Comparison of ENCODE assay signal across 40 cellular contexts in genomic region chr2:134862674-134863073, GRCh38. TPM values are rescaled to one million over a fixed set of nuclear protein-coding genes. Genes with fewer than 3 reads are reported as not detected.
"Had no signal": no experiment of that assay in that cellular context is flagged by ENCODE, and none has a peak within 500 bp of the region (broad histone marks: within the 10 kb centered on the region; RNA-seq: fewer than 3 reads in every experiment).

No MANE protein-coding gene starts in this region.

- ATAC-seq: activated CD8-positive, alpha-beta T cell treated with anti-CD3 and anti-CD28 coated beads for 36 hours; activated naive CD4-positive, alpha-beta T cell treated with anti-CD3 and anti-CD28 coated beads, Interleukin-2, amount 50 U/mL, for 72 hours; activated T-cell treated with anti-CD3 and anti-CD28 coated beads, Interleukin-2, amount 50 U/mL, for 4 hours; activated T-cell treated with anti-CD3 and anti-CD28 coated beads, Interleukin-2, amount 50 U/mL, for 72 hours; activated T-helper 17 cell treated with anti-CD3 and anti-CD28 coated beads, Interleukin-2, amount 50 U/mL, for 72 hours; body of pancreas had no signal

- H3K9me3 Mint-ChIP-seq: activated B cell treated with CpG ODN at 0.5 μM for 24 hours; activated CD4-positive, alpha-beta memory T cell treated with anti-CD3 and anti-CD28 coated beads for 36 hours; activated CD4-positive, alpha-beta T cell treated with anti-CD3 and anti-CD28 coated beads, Interleukin-2, amount 10 ng/mL, durations not matched to agents 24 days and 14 days; activated CD8-positive, alpha-beta T cell treated with anti-CD3 and anti-CD28 coated beads for 36 hours; activated naive CD4-positive, alpha-beta T cell treated with anti-CD3 and anti-CD28 coated beads for 36 hours; activated naive CD4-positive, alpha-beta T cell treated with anti-CD3 and anti-CD28 coated beads, Interleukin-2, amount 50 U/mL, for 72 hours; activated naive CD8-positive, alpha-beta T cell treated with anti-CD3 and anti-CD28 coated beads for 36 hours; activated T-cell treated with anti-CD3 and anti-CD28 coated beads, Interleukin-2, amount 50 U/mL, for 4 hours; activated T-cell treated with anti-CD3 and anti-CD28 coated beads, Interleukin-2, amount 50 U/mL, for 72 hours; activated T-helper 1 cell treated with anti-CD3 and anti-CD28 coated beads, Interleukin-12 subunit alpha, Interleukin-12 subunit beta, Interleukin-2, Interleukin-4 antibody, amounts not matched to agents 30 ng/mL and 10 ng/mL and 1 ng/mL, durations not matched to agents 14 hours and 24 hours and 36 hours; activated T-helper 17 cell treated with anti-CD3 and anti-CD28 coated beads, Interleukin-2, amount 50 U/mL, for 72 hours; central memory CD8-positive, alpha-beta T cell; T-helper 1 cell treated with Interleukin-12 subunit alpha and Interleukin-12 subunit beta and Interleukin-4 antibody, amounts not matched to agents 30 μg/mL and 1 μg/mL, for 36 hours; T-helper 2 cell treated with Interferon-gamma antibody and Interleukin-4, amounts not matched to agents 5 μg/mL and 100 μg/mL, for 36 hours had no signal

- H3K27ac Mint-ChIP-seq: activated B cell treated with CpG ODN at 0.5 μM for 24 hours; activated CD4-positive, alpha-beta memory T cell treated with anti-CD3 and anti-CD28 coated beads for 36 hours; activated CD4-positive, alpha-beta T cell treated with anti-CD3 and anti-CD28 coated beads, Interleukin-2, amount 10 ng/mL, durations not matched to agents 24 days and 14 days; activated CD8-positive, alpha-beta T cell treated with anti-CD3 and anti-CD28 coated beads for 36 hours; activated naive CD4-positive, alpha-beta T cell treated with anti-CD3 and anti-CD28 coated beads for 36 hours; activated naive CD4-positive, alpha-beta T cell treated with anti-CD3 and anti-CD28 coated beads, Interleukin-2, amount 50 U/mL, for 72 hours; activated naive CD8-positive, alpha-beta T cell treated with anti-CD3 and anti-CD28 coated beads for 36 hours; activated T-cell treated with anti-CD3 and anti-CD28 coated beads, Interleukin-2, amount 50 U/mL, for 72 hours; activated T-helper 1 cell treated with anti-CD3 and anti-CD28 coated beads, Interleukin-12 subunit alpha, Interleukin-12 subunit beta, Interleukin-2, Interleukin-4 antibody, amounts not matched to agents 30 ng/mL and 10 ng/mL and 1 ng/mL, durations not matched to agents 14 hours and 24 hours and 36 hours; activated T-helper 17 cell treated with anti-CD3 and anti-CD28 coated beads, Interleukin-2, amount 50 U/mL, for 72 hours; T-helper 1 cell treated with Interleukin-12 subunit alpha and Interleukin-12 subunit beta and Interleukin-4 antibody, amounts not matched to agents 30 μg/mL and 1 μg/mL, for 36 hours; T-helper 2 cell treated with Interferon-gamma antibody and Interleukin-4, amounts not matched to agents 5 μg/mL and 100 μg/mL, for 36 hours had no signal

- FAIRE-seq: astrocyte, TTC549 had no signal

- H3K27me3 ChIP-seq: adrenal gland, body of pancreas, brain microvascular endothelial cell, breast epithelium, cardiac muscle cell had no signal

- DNase-seq: activated B cell treated with CpG ODN at 0.5 μM for 24 hours; activated CD4-positive, alpha-beta memory T cell treated with anti-CD3 and anti-CD28 coated beads for 36 hours; activated CD4-positive, alpha-beta T cell treated with anti-CD3 and anti-CD28 coated beads for 4 hours; activated CD4-positive, alpha-beta T cell treated with anti-CD3 and anti-CD28 coated beads, Interleukin-2, amount 10 ng/mL, durations not matched to agents 24 days and 14 days; activated CD4-positive, alpha-beta T cell treated with anti-CD3 and anti-CD28 coated beads, Interleukin-2, amount 50 U/mL, for 1 hour; activated CD4-positive, alpha-beta T cell treated with anti-CD3 and anti-CD28 coated beads, Interleukin-2, amount 50 U/mL, for 4 hours; activated CD4-positive, CD25-positive, alpha-beta regulatory T cell treated with anti-CD3 and anti-CD28 coated beads, Interleukin-2, amount 50 U/mL, for 72 hours; activated CD8-positive, alpha-beta memory T cell treated with anti-CD3 and anti-CD28 coated beads, Interleukin-2, amount 50 U/mL, for 4 hours; activated CD8-positive, alpha-beta T cell treated with anti-CD3 and anti-CD28 coated beads for 36 hours; activated effector memory CD4-positive, alpha-beta T cell treated with anti-CD3 and anti-CD28 coated beads, Interleukin-2, amount 50 U/mL, for 16 hours; activated gamma-delta T cell treated with Interleukin-2 at 50 U/mL for 16 hours; activated naive CD4-positive, alpha-beta T cell; activated naive CD4-positive, alpha-beta T cell treated with anti-CD3 and anti-CD28 coated beads for 36 hours; activated naive CD4-positive, alpha-beta T cell treated with anti-CD3 and anti-CD28 coated beads, Interleukin-2, amount 50 U/mL, for 16 hours; activated naive CD8-positive, alpha-beta T cell treated with anti-CD3 and anti-CD28 coated beads for 36 hours; activated T-cell treated with anti-CD3 and anti-CD28 coated beads for 4 hours; activated T-cell treated with anti-CD3 and anti-CD28 coated beads, Interleukin-2, amount 50 U/mL, for 1 hour; activated T-cell treated with anti-CD3 and anti-CD28 coated beads, Interleukin-2, amount 50 U/mL, for 4 hours; activated T-cell treated with anti-CD3 and anti-CD28 coated beads, Interleukin-2, amount 50 U/mL, for 72 hours; amniotic stem cell; aorta; body of pancreas; brain microvascular endothelial cell; SW 1271; T-helper 1 cell; T-helper 2 cell; T-helper 9 cell had no signal

- H3K4me1 ChIP-seq: adrenal gland, body of pancreas, breast epithelium had no signal

- H3K27ac ChIP-seq: adrenal gland, body of pancreas, brain microvascular endothelial cell, breast epithelium, cardiac muscle cell, VCaP had no signal

- H3K36me3 ChIP-seq: adrenal gland, brain microvascular endothelial cell, breast epithelium, cardiac muscle cell had no signal

- H3K4me3 ChIP-seq: adrenal gland, body of pancreas, breast epithelium, cardiac muscle cell had no signal

- H3K9me3 ChIP-seq: adrenal gland, body of pancreas, breast epithelium had no signal

- H3K36me3 Mint-ChIP-seq: activated CD4-positive, alpha-beta memory T cell treated with anti-CD3 and anti-CD28 coated beads for 36 hours; activated naive CD4-positive, alpha-beta T cell treated with anti-CD3 and anti-CD28 coated beads, Interleukin-2, amount 50 U/mL, for 72 hours had no signal

- H3K4me1 Mint-ChIP-seq: activated B cell treated with CpG ODN at 0.5 μM for 24 hours; activated CD4-positive, alpha-beta T cell treated with anti-CD3 and anti-CD28 coated beads, Interleukin-2, amount 10 ng/mL, durations not matched to agents 24 days and 14 days; activated naive CD8-positive, alpha-beta T cell treated with anti-CD3 and anti-CD28 coated beads for 36 hours; activated T-helper 17 cell treated with anti-CD3 and anti-CD28 coated beads, Interleukin-2, amount 50 U/mL, for 72 hours; central memory CD8-positive, alpha-beta T cell had no signal

- H3K4me3 Mint-ChIP-seq: activated B cell treated with CpG ODN at 0.5 μM for 24 hours; activated CD4-positive, alpha-beta memory T cell treated with anti-CD3 and anti-CD28 coated beads for 36 hours; activated CD4-positive, alpha-beta T cell treated with anti-CD3 and anti-CD28 coated beads, Interleukin-2, amount 10 ng/mL, durations not matched to agents 24 days and 14 days; activated CD8-positive, alpha-beta T cell treated with anti-CD3 and anti-CD28 coated beads for 36 hours; activated naive CD4-positive, alpha-beta T cell treated with anti-CD3 and anti-CD28 coated beads for 36 hours; activated naive CD8-positive, alpha-beta T cell treated with anti-CD3 and anti-CD28 coated beads for 36 hours; activated T-cell treated with anti-CD3 and anti-CD28 coated beads, Interleukin-2, amount 50 U/mL, for 4 hours; activated T-cell treated with anti-CD3 and anti-CD28 coated beads, Interleukin-2, amount 50 U/mL, for 72 hours; activated T-helper 1 cell treated with anti-CD3 and anti-CD28 coated beads, Interleukin-12 subunit alpha, Interleukin-12 subunit beta, Interleukin-2, Interleukin-4 antibody, amounts not matched to agents 30 ng/mL and 10 ng/mL and 1 ng/mL, durations not matched to agents 14 hours and 24 hours and 36 hours; activated T-helper 17 cell treated with anti-CD3 and anti-CD28 coated beads, Interleukin-2, amount 50 U/mL, for 72 hours; central memory CD8-positive, alpha-beta T cell; T-helper 1 cell treated with Interleukin-12 subunit alpha and Interleukin-12 subunit beta and Interleukin-4 antibody, amounts not matched to agents 30 μg/mL and 1 μg/mL, for 36 hours; T-helper 2 cell treated with Interferon-gamma antibody and Interleukin-4, amounts not matched to agents 5 μg/mL and 100 μg/mL, for 36 hours had no signal

RNA-seq across cellular contexts. Expression of gene ACMSD, which starts 24.3 kb away (rescaled TPM):
- total RNA-seq: activated B cell treated with CpG ODN at 0.5 μM for 24 hours; activated CD4-positive, alpha-beta memory T cell treated with anti-CD3 and anti-CD28 coated beads for 36 hours; activated CD4-positive, alpha-beta T cell treated with anti-CD3 and anti-CD28 coated beads, Interleukin-2, amount 10 ng/mL, durations not matched to agents 24 days and 14 days; activated CD8-positive, alpha-beta memory T cell treated with anti-CD3 and anti-CD28 coated beads for 36 hours; activated CD8-positive, alpha-beta T cell treated with anti-CD3 and anti-CD28 coated beads for 36 hours; activated naive CD4-positive, alpha-beta T cell treated with anti-CD3 and anti-CD28 coated beads for 36 hours; activated naive CD4-positive, alpha-beta T cell treated with anti-CD3 and anti-CD28 coated beads, Interleukin-2, amount 50 U/mL, for 72 hours; activated naive CD8-positive, alpha-beta T cell treated with anti-CD3 and anti-CD28 coated beads for 36 hours; activated T-cell treated with anti-CD3 and anti-CD28 coated beads, Interleukin-2, amount 50 U/mL, for 4 hours; activated T-cell treated with anti-CD3 and anti-CD28 coated beads, Interleukin-2, amount 50 U/mL, for 72 hours; activated T-helper 1 cell treated with anti-CD3 and anti-CD28 coated beads, Interleukin-12 subunit alpha, Interleukin-12 subunit beta, Interleukin-2, Interleukin-4 antibody, amounts not matched to agents 30 ng/mL and 10 ng/mL and 1 ng/mL, durations not matched to agents 14 hours and 24 hours and 36 hours; activated T-helper 17 cell treated with anti-CD3 and anti-CD28 coated beads, Interleukin-2, amount 50 U/mL, for 72 hours; aorta; astrocyte; cardiac muscle cell had no signal
- polyA plus RNA-seq: aorta had no signal
